18 cellular contexts compared by ENCODE assay signal in the genomic region with DNA sequence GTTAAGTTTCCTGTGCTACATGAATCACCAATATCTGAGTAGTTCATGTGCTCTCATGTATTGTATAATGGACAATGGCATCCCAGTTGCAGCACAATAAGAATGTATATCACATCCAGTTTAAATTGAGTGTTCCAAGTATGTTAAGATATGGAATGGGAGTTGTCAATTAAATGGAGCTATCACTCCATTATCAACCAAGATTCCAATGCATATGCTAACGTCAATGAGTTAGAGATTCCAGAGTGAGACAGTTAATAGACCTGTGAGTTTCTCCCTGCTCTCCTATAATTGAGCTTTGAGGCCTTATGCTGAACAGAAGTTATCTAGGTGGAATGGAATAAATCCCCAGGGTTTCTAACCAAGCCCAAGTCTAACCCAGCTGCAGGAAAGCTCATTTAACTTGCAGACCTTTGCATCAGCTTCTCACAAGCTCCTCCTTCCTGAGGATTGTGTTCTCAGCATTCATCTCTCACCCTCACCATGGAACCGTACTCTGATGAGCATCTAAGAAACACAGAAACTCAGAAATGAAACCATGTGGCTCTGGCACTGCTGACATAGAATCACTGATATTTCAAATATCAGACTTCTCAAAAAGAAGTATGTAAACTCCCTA.
A peak's percentile ranks its signal among the peaks of the same experiment; 100 is the strongest.
DNase-seq lines count a peak whose midpoint lies in the region; ATAC-seq and TF ChIP-seq lines count a peak whose summit lies in the region.
"Had no signal": no experiment of that assay in that cellular context is flagged by ENCODE, and none has a peak within 500 bp of the region (broad histone marks: within the 10 kb centered on the region; RNA-seq: fewer than 3 reads in every experiment).

No MANE protein-coding gene starts in this region.

- H3K4me3 ChIP-seq in endodermal cell (ENCODE audit: low read length) (peak overlapping the region; percentile 48), left lung (no peak overlapping the region)
- H3K4me3 ChIP-seq: Peyer's patch, thoracic aorta had no signal

- H3K9me3 ChIP-seq in endodermal cell (ENCODE audit: control insufficient read depth, low read length) (no peaks in the 10 kb centered on the region), left lung (no peaks in the 10 kb centered on the region)
- H3K9me3 ChIP-seq: BE2C, Peyer's patch, thoracic aorta had no signal

- no peaks in the 10 kb centered on the region for H3K36me3 ChIP-seq in endodermal cell (ENCODE audit: control insufficient read depth, insufficient read depth, low read length)
- no peaks in the 10 kb centered on the region for H3K36me3 ChIP-seq in left lung
- H3K36me3 ChIP-seq: BE2C, Peyer's patch, thoracic aorta had no signal

- no peak overlapping the region for H3K9ac ChIP-seq in endodermal cell (ENCODE audit: extremely low read depth, low read length, poor library complexity, severe bottlenecking)

- H3K36me3 Mint-ChIP-seq in endodermal cell (ENCODE audit: low read depth) (peaks cover 2% of the 10 kb centered on the region), nephron (ENCODE audit: low read depth) (no peaks in the 10 kb centered on the region)

- H3K27ac Mint-ChIP-seq in endodermal cell (peak overlapping the region; percentile 49), nephron (peak overlapping the region; percentile 59 to 82 (median 60))
- H3K27ac Mint-ChIP-seq: activated CD4-positive, alpha-beta T cell treated with anti-CD3 and anti-CD28 coated beads, Interleukin-2, amount 10 ng/mL, durations not matched to agents 7 days and 5 days; activated naive CD4-positive, alpha-beta T cell treated with anti-CD3 and anti-CD28 coated beads for 36 hours had no signal

- WGBS in endodermal cell (ENCODE audit: insufficient coverage in 1 of 2, insufficient read length in 1 of 2), 2 experiments = 86% methylated on average over 2 of the region's 2 CpGs; no CpG with 5 or more reads in 1 of the 2 experiments

- no peaks in the 10 kb centered on the region for H3K27me3 ChIP-seq in endodermal cell (ENCODE audit: control insufficient read depth, insufficient read depth, low read length, poor library complexity, severe bottlenecking)
- H3K27me3 ChIP-seq in left lung = no peaks in the 10 kb centered on the region
- H3K27me3 ChIP-seq: BE2C, Peyer's patch had no signal

- H3K27me3 Mint-ChIP-seq in endodermal cell (ENCODE audit: insufficient read depth) (no peaks in the 10 kb centered on the region), nephron (ENCODE audit: low read depth) (no peaks in the 10 kb centered on the region)

- H3K4me1 ChIP-seq in endodermal cell (ENCODE audit: control insufficient read depth, insufficient read depth, low read length) (peaks cover 5% of the 10 kb centered on the region), left lung (no peaks in the 10 kb centered on the region)
- H3K4me1 ChIP-seq: BE2C, Peyer's patch had no signal

- TF ChIP-seq CTCF in endodermal cell (conservative IDR thresholded peaks at IDR 0.05) (no peak), nephron (IDR thresholded peaks at IDR 0.05; ENCODE audit: unreplicated experiment in 3 of 3) (no peak), left lung (IDR thresholded peaks at IDR 0.05) (no peak)

- DNase-seq in DMS53 treated with DMSO at 0.1 percent for 48 hours (lab: John Stamatoyannopoulos, UW; ENCODE audit: unreplicated experiment) = peak; percentile 33
- DNase-seq in OCI-M1 (lab: John Stamatoyannopoulos, UW) = peak; percentile 86
- DNase-seq in endodermal cell = no peak
- no peak for DNase-seq in left lung
- DNase-seq in DMS 273 treated with DMSO at 0.1 percent for 48 hours (lab: John Stamatoyannopoulos, UW) = no peak
- DNase-seq in islet precursor cell = no peak
- DNase-seq in glomerular visceral epithelial cell (ENCODE audit: extremely low spot score) = no peak
- DNase-seq: activated CD4-positive, alpha-beta T cell treated with anti-CD3 and anti-CD28 coated beads, Interleukin-2, amount 10 ng/mL, durations not matched to agents 7 days and 5 days; activated naive CD4-positive, alpha-beta T cell treated with anti-CD3 and anti-CD28 coated beads for 36 hours; BE2C; kidney; NCI-H1048; NCI-H774; occipital lobe; Peyer's patch had no signal

- intact Hi-C loops in left lung (cut with DNase I) = no loop called here

- H3K9me3 Mint-ChIP-seq in endodermal cell (peaks cover 15% of the 10 kb centered on the region), nephron (peaks cover 5% of the 10 kb centered on the region)
- H3K9me3 Mint-ChIP-seq: activated CD4-positive, alpha-beta T cell treated with anti-CD3 and anti-CD28 coated beads, Interleukin-2, amount 10 ng/mL, durations not matched to agents 7 days and 5 days; activated naive CD4-positive, alpha-beta T cell treated with anti-CD3 and anti-CD28 coated beads for 36 hours had no signal

- H3K27ac ChIP-seq in endodermal cell (ENCODE audit: low read depth, low read length) = no peak overlapping the region
- H3K27ac ChIP-seq in left lung = no peak overlapping the region
- H3K27ac ChIP-seq: Peyer's patch, thoracic aorta had no signal

- no peak for ATAC-seq in left lung
- ATAC-seq: esophagus mucosa had no signal

- H3K4me3 Mint-ChIP-seq in endodermal cell (no peak overlapping the region), nephron (no peak overlapping the region)
- H3K4me3 Mint-ChIP-seq: activated CD4-positive, alpha-beta T cell treated with anti-CD3 and anti-CD28 coated beads, Interleukin-2, amount 10 ng/mL, durations not matched to agents 7 days and 5 days; activated naive CD4-positive, alpha-beta T cell treated with anti-CD3 and anti-CD28 coated beads for 36 hours had no signal

- H3K4me1 Mint-ChIP-seq in endodermal cell (peaks cover 20% of the 10 kb centered on the region), nephron (peaks cover 14% of the 10 kb centered on the region)
- H3K4me1 Mint-ChIP-seq: activated CD4-positive, alpha-beta T cell treated with anti-CD3 and anti-CD28 coated beads, Interleukin-2, amount 10 ng/mL, durations not matched to agents 7 days and 5 days had no signal

Comparison
In these comparisons a context has a peak if more than half of its experiments do, and no peak if none do; other contexts are left out.
1. DNase-seq: peak in DMS53 treated with DMSO at 0.1 percent for 48 hours (single experiment) and OCI-M1 (single experiment); none in endodermal cell (single experiment), left lung (0 of 2), DMS 273 treated with DMSO at 0.1 percent for 48 hours (single experiment), islet precursor cell (single experiment) and glomerular visceral epithelial cell (single experiment).